8 cellular contexts compared by ENCODE assay signal in the genomic region with DNA sequence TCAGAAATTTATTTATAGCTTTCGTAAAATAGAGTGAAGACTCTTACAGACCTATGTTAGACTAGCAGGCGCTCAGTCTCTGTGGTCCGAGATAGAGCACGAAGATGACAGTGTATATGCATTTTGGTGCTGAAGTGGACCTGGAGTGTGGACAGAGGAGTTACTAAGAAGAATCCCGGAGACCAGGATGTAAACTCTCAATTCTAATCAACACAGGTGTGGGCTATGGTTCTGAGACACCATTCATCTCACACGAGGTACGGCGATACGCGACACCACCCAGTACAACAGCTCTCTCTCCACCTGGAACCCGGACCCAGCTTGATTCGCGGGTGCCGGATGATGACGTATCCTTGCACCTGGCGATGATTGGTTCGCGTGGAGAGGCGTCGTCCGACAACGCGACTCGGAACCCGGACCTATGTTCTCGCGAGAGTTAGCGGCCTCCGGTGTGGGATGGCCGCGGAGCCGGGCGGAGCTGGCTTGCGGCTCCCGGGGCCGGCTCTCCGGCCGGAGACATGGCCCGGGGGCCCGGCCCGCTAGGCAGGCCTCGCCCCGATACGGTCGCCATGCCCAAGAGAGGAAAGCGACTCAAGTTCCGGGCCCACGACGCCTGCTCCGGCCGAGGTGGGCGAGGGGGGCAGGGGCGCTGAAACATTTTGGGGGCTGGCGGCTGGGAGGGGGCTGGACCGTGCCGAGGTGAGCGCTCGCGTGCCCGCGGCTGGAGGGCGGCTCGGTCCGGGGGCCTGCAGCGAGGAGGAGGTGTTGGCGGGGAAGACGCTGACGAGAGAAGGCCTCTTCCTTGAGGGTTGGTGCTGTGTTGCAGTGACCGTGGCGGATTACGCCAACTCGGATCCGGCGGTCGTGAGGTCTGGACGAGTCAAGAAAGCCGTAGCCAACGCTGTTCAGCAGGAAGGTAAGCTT. TPM values are rescaled to one million over a fixed set of nuclear protein-coding genes. Genes with fewer than 3 reads are reported as not detected.
DNase-seq lines count a peak whose midpoint lies in the region; ATAC-seq, FAIRE-seq and TF ChIP-seq lines count a peak whose summit lies in the region.

A gene with protein sequence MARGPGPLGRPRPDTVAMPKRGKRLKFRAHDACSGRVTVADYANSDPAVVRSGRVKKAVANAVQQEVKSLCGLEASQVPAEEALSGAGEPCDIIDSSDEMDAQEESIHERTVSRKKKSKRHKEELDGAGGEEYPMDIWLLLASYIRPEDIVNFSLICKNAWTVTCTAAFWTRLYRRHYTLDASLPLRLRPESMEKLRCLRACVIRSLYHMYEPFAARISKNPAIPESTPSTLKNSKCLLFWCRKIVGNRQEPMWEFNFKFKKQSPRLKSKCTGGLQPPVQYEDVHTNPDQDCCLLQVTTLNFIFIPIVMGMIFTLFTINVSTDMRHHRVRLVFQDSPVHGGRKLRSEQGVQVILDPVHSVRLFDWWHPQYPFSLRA (plus strand): TSS at position 427 of the 924 bp plus-strand sequence. CDS start 92 bp downstream, at position 519.

- H3K27ac Mint-ChIP-seq in Caco-2 (ENCODE audit: unreplicated experiment), result peak within 1 kb of the TSS; percentile 88

- BruUV-seq in Caco-2 (replicated peaks; lab: Mats Ljungman, UMichigan), result no TSS peak

- WGBS in HUES64, result under 1% methylated on average over 78 of the region's 78 CpGs
- 0% methylated on average over 51 to 52 of the region's 78 CpGs for WGBS in mesodermal cell (ENCODE audit: insufficient coverage in 2 of 2), 2 experiments

- ATAC-seq in GM21423 (IDR thresholded peaks at IDR 0.05; ENCODE audit: unreplicated experiment), result peak; percentile 90

- no peaks in the 10 kb centered on the region for H3K9me2 ChIP-seq in OCI-LY1 (ENCODE audit: low read depth, low read length)

- intact Hi-C loops in Caco-2 (cut with micrococcal nuclease; ENCODE audit: unreplicated experiment), result loop anchor here (2.0 kb wide), 1 partner anchor 118 kb away; the partner anchor contains the start of gene RABIF

- H4K20me1 ChIP-seq in OCI-LY1 (ENCODE audit: insufficient read depth, low read length), result no peaks in the 10 kb centered on the region

- H3K27me3 Mint-ChIP-seq in Caco-2 (ENCODE audit: insufficient read depth, unreplicated experiment), result no peaks in the 10 kb centered on the region

- FAIRE-seq in endometrium (lab: Jason Lieb, UNC), result peak; percentile 55

- peak within 1 kb of the TSS; percentile 91 for H3K9ac ChIP-seq in HUES64 (ENCODE audit: low read depth, low read length)
- peak within 1 kb of the TSS; percentile 85 for H3K9ac ChIP-seq in OCI-LY1 (ENCODE audit: low read length)

- no peak for TF ChIP-seq CTCF in Caco-2 (IDR thresholded peaks at IDR 0.05; ENCODE audit: insufficient read depth in 1 of 2, low read depth in 1 of 2, low read length in 1 of 2, severe bottlenecking in 1 of 2, unreplicated experiment in 1 of 2)
- no peak for TF ChIP-seq CTCF in OCI-LY1 (IDR thresholded peaks at IDR 0.05; ENCODE audit: low read length)

- peak within 1 kb of the TSS; percentile 92 for H2AFZ ChIP-seq in OCI-LY1 (ENCODE audit: low read length)

- CTCF ChIA-PET in Caco-2 (lab: Charles Lee), result interaction anchor here (0.6 to 1.1 kb wide), 3 partner anchors 120 to 265 kb away, joined by 3 to 9 read pairs (median 5); partner anchors contain the start of gene ADORA1

- peak within 1 kb of the TSS; percentile 71 for H3K4me2 ChIP-seq in OCI-LY1 (ENCODE audit: low read length)

- H3K4me3 Mint-ChIP-seq in Caco-2 (ENCODE audit: unreplicated experiment), result peak within 1 kb of the TSS; percentile 91

- DNase-seq in Caco-2, result peak; percentile 97 to 98
- DNase-seq in activated CD8-positive, alpha-beta memory T cell treated with anti-CD3 and anti-CD28 coated beads, Interleukin-2, amount 50 U/mL, for 4 hours, result peak; percentile 95
- DNase-seq in stimulated activated CD8-positive, alpha-beta memory T cell treated with anti-CD3 and anti-CD28 coated beads, Interleukin-15, amount 100 ng/mL, for 4 hours (ENCODE audit: low read depth in 2 of 2), result peak; percentile 84 to 92

- H3K9me3 ChIP-seq in Caco-2 (no peaks in the 10 kb centered on the region), HUES64 (ENCODE audit: insufficient read depth, low read depth, low read length) (no peaks in the 10 kb centered on the region), OCI-LY1 (ENCODE audit: low read length) (peaks cover 2% of the 10 kb centered on the region; the same call in 1 of the 2 replicates), mesodermal cell (ENCODE audit: control insufficient read depth, low read length) (no peaks in the 10 kb centered on the region)

- H3K36me3 ChIP-seq in Caco-2 (ENCODE audit: control insufficient read depth, insufficient read depth, low read length) (no peaks in the 10 kb centered on the region; the same call in none of the 2 replicates), HUES64 (ENCODE audit: insufficient read depth, low read length) (peaks cover 37% of the 10 kb centered on the region), OCI-LY1 (ENCODE audit: insufficient read depth, low read length) (peaks cover 36% of the 10 kb centered on the region), mesodermal cell (ENCODE audit: control insufficient read depth, insufficient read depth, low read length) (peaks cover 37% of the 10 kb centered on the region)

- POLR2A ChIA-PET in Caco-2 (lab: Charles Lee), result interaction anchor here (0.6 to 1.9 kb wide), 13 partner anchors 13 to 1020 kb away, joined by 3 to 15 read pairs (median 4); partner anchors contain the start of genes KLHL12 and PPFIA4

- H3K27ac ChIP-seq in HUES64 (ENCODE audit: low read depth, low read length), result peak within 1 kb of the TSS; percentile 91
- peak within 1 kb of the TSS; percentile 73 for H3K27ac ChIP-seq in OCI-LY1 (ENCODE audit: low read depth, low read length, poor library complexity, severe bottlenecking)
- peak within 1 kb of the TSS; percentile 92 for H3K27ac ChIP-seq in mesodermal cell (ENCODE audit: low read depth, low read length, severe bottlenecking)

- no peaks in the 10 kb centered on the region for H3K9me3 Mint-ChIP-seq in Caco-2 (ENCODE audit: unreplicated experiment)

- peaks cover 22% of the 10 kb centered on the region for H3K79me2 ChIP-seq in OCI-LY1 (ENCODE audit: insufficient read depth, low read length)

- H3K4me1 ChIP-seq in Caco-2, result peaks cover 5% of the 10 kb centered on the region; the same call in 1 of the 2 replicates
- peaks cover 13% of the 10 kb centered on the region; the same call in 1 of the 2 replicates for H3K4me1 ChIP-seq in HUES64 (ENCODE audit: insufficient read depth, low read length)
- H3K4me1 ChIP-seq in OCI-LY1 (ENCODE audit: insufficient read depth, low read length, severe bottlenecking), result peaks cover 20% of the 10 kb centered on the region
- peaks cover 15% of the 10 kb centered on the region for H3K4me1 ChIP-seq in mesodermal cell (ENCODE audit: control insufficient read depth, insufficient read depth, low read length, poor library complexity, severe bottlenecking)

- no peaks in the 10 kb centered on the region for H3K27me3 ChIP-seq in Caco-2 (replicated peaks; ENCODE audit: control insufficient read depth, insufficient read depth, low read length)
- no peaks in the 10 kb centered on the region for H3K27me3 ChIP-seq in HUES64 (ENCODE audit: insufficient read depth, low read length)
- no peaks in the 10 kb centered on the region for H3K27me3 ChIP-seq in OCI-LY1 (ENCODE audit: insufficient read depth, low read length)

- H3F3A ChIP-seq in OCI-LY1 (ENCODE audit: insufficient read depth, low read length), result no peaks in the 10 kb centered on the region

- H3K4me3 ChIP-seq in Caco-2 (ENCODE audit: low read depth, low read length), result peak within 1 kb of the TSS; percentile 51
- peak within 1 kb of the TSS; percentile 89 for H3K4me3 ChIP-seq in HUES64 (ENCODE audit: low read length)
- H3K4me3 ChIP-seq in OCI-LY1 (ENCODE audit: low read depth, low read length, poor library complexity, severe bottlenecking), result peak within 1 kb of the TSS; percentile 92
- peak within 1 kb of the TSS; percentile 74 for H3K4me3 ChIP-seq in mesodermal cell (ENCODE audit: extremely low read depth, insufficient read depth, low read length, poor library complexity, severe bottlenecking)

- H3K36me3 Mint-ChIP-seq in Caco-2 (ENCODE audit: insufficient read depth, unreplicated experiment), result peaks cover 57% of the 10 kb centered on the region

- peaks cover 22% of the 10 kb centered on the region for H3K4me1 Mint-ChIP-seq in Caco-2 (ENCODE audit: low read depth, unreplicated experiment)

RNA-seq across cellular contexts. Expression of the gene that starts here (rescaled TPM):
- total RNA-seq in Caco-2 (2022), result 62.8 and 74.3 TPM in 2 replicates
- polyA plus RNA-seq in HUES64 (2013, experiment 1 of 2), result 89.6 TPM
- 84.4 TPM for polyA plus RNA-seq in HUES64 (2013, experiment 2 of 2)
- polyA plus RNA-seq in mesodermal cell (2013, experiment 1 of 2), result 78.8 TPM
- polyA plus RNA-seq in mesodermal cell (2013, experiment 2 of 2), result 70.1 TPM

Comparison
In these comparisons a context has a peak if more than half of its experiments do, and no peak if none do; other contexts are left out.
1. Peak in every context shown above with its lines: DNase-seq, ATAC-seq, H3K4me3 ChIP-seq and H3K27ac ChIP-seq.